1 cellular context compared by ENCODE assay signal in genomic region chr3:63931290-63931689, GRCh38.
TF ChIP-seq lines count a peak whose summit lies in the region.

No MANE protein-coding gene starts in this region.

TF ChIP-seq in GM12878, 131 proteins besides CTCF, POLR2A, EP300 and RAD21:
- TF ChIP-seq ZBTB40 (IDR thresholded peaks at IDR 0.05; ENCODE audit: borderline replicate concordance) (no peak), SKIL (IDR thresholded peaks at IDR 0.05; ENCODE audit: low read depth, poor library complexity, severe bottlenecking) (no peak), CEBPZ (IDR thresholded peaks at IDR 0.05; ENCODE audit: low read depth, low read length) (no peak), STAT3 (IDR thresholded peaks at IDR 0.05; ENCODE audit: low read depth, low read length) (no peak), CBFB (IDR thresholded peaks at IDR 0.05; ENCODE audit: low read depth) (no peak), TCF3 (IDR thresholded peaks at IDR 0.05; ENCODE audit: borderline replicate concordance, insufficient read depth, low read depth, low read length) (no peak), NFYA (IDR thresholded peaks at IDR 0.05; ENCODE audit: borderline replicate concordance, low read depth, low read length) (no peak), E4F1 (IDR thresholded peaks at IDR 0.05; ENCODE audit: borderline replicate concordance, partially characterized antibody) (no peak), ATF2 (IDR thresholded peaks at IDR 0.05; ENCODE audit: low read length) (no peak), HCFC1 (IDR thresholded peaks at IDR 0.05; ENCODE audit: low read length) (no peak), MEF2A (IDR thresholded peaks at IDR 0.05; ENCODE audit: insufficient read depth, low read depth, low read length) (no peak)
